ENCODE assay signal across 19 cellular contexts in the genomic region with DNA sequence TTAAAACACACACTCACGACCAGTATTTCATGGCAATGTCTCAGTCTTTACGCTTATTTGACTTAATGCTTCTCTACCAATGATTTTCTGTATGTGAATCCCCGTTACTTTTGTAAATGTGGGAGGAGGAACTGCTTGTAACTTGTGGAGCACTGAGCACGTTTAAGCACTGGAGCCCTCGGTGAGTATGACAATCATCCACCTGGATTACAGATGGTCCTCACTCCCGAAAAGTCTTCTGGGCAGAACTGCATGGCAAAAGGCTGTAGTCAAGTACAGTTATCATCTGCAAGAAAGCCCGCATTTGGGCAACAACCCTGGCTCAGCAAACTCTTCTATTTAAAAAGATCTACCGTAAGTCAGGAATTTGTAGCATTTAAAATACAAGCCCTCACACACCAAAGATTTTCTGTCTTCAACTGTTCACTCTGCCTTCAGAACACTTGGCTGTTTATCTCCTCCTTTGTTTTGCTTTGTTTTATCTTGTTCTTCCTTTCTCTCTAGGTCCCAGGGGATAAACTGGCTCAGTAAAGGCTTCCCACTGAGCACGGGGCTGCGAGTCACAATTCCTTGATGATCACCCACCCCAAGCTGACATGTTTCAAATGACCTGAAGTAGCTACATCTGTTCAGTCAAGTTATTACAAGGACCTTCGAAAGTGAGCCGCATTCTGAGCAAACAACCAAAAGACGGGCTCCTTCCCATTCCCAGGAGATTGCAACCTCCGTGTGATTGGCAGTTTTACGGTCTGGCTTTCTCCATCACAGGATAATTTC.
A peak's percentile ranks its signal among the peaks of the same experiment; 100 is the strongest.
DNase-seq lines count a peak whose midpoint lies in the region; TF ChIP-seq lines count a peak whose summit lies in the region.
"Had no signal": no experiment of that assay in that cellular context is flagged by ENCODE, and none has a peak within 500 bp of the region (broad histone marks: within the 10 kb centered on the region; RNA-seq: fewer than 3 reads in every experiment).

No MANE protein-coding gene starts in this region.

- no peaks in the 10 kb centered on the region for H3K9me3 ChIP-seq in BLaER1 treated with 17β-estradiol and CSF1 and Interleukin-3, amounts not matched to agents 10 nM and 100 nM (replicated peaks in 1 of 11)
- H3K9me3 ChIP-seq in HUES6 (ENCODE audit: control insufficient read depth, insufficient read depth, low read depth, low read length) (no peaks in the 10 kb centered on the region), vagina (no peaks in the 10 kb centered on the region), SK-N-SH (no peaks in the 10 kb centered on the region)
- H3K9me3 ChIP-seq: A549, prostate gland, stomach, upper lobe of right lung had no signal

- H3K9me2 ChIP-seq in SK-N-SH: no peaks in the 10 kb centered on the region

- H3K27me3 ChIP-seq in BLaER1 treated with 17β-estradiol and CSF1 and Interleukin-3, amounts not matched to agents 10 nM and 100 nM: no peaks in the 10 kb centered on the region
- H3K27me3 ChIP-seq in HUES6 (ENCODE audit: control insufficient read depth, insufficient read depth, low read length) (no peaks in the 10 kb centered on the region), vagina (no peaks in the 10 kb centered on the region), SK-N-SH (ENCODE audit: insufficient read depth) (no peaks in the 10 kb centered on the region)
- H3K27me3 ChIP-seq: stomach, upper lobe of right lung had no signal

- no peak for TF ChIP-seq POLR2A in vagina (IDR thresholded peaks at IDR 0.05)

- H3F3A ChIP-seq in SK-N-SH (replicated peaks; ENCODE audit: insufficient read depth): no peaks in the 10 kb centered on the region

- H3K27ac ChIP-seq in BLaER1 treated with 17β-estradiol and CSF1 and Interleukin-3, amounts not matched to agents 10 nM and 100 nM: no peak overlapping the region
- H3K27ac ChIP-seq in HUES6 (ENCODE audit: low read depth, low read length) (no peak overlapping the region), coronary artery (no peak overlapping the region), vagina (no peak overlapping the region), SK-N-SH (ENCODE audit: low read depth in 2 of 2, low read length in 1 of 2) (no peak overlapping the region)
- H3K27ac ChIP-seq: A549, C4-2B, prostate gland, skin epidermis, stomach, upper lobe of right lung had no signal

- CTCF ChIA-PET in SK-N-SH (lab: Yijun Ruan, JAX): no interaction called here

- in situ Hi-C loops in SK-MEL-5 (cut with HindIII; ENCODE audit: low pct_unique_long_range_greater_than_20kb, low sequenced_read_pairs): no loop called here

- no peak overlapping the region for H3K9ac ChIP-seq in BLaER1 treated with 17β-estradiol and CSF1 and Interleukin-3, amounts not matched to agents 10 nM and 100 nM
- H3K9ac ChIP-seq in HUES6 (ENCODE audit: low read length) (no peak overlapping the region), SK-N-SH (no peak overlapping the region)

- no peak overlapping the region for H2AFZ ChIP-seq in SK-N-SH (ENCODE audit: low read depth)

- H3K4me3 ChIP-seq in BLaER1 treated with 17β-estradiol and CSF1 and Interleukin-3, amounts not matched to agents 10 nM and 100 nM: no peak overlapping the region
- H3K4me3 ChIP-seq in HUES6 (ENCODE audit: low read depth, low read length) (peak overlapping the region; percentile 29; the same call in 1 of the 2 replicates), coronary artery (no peak overlapping the region), vagina (no peak overlapping the region), SK-N-SH (ENCODE audit: low read depth in 2 of 2, low read length in 1 of 2) (no peak overlapping the region)
- H3K4me3 ChIP-seq: A549, prostate gland, skin epidermis, stomach, upper lobe of right lung had no signal

- TF ChIP-seq CTCF in coronary artery (IDR thresholded peaks at IDR 0.05) (no peak), vagina (IDR thresholded peaks at IDR 0.05) (no peak), SK-N-SH (IDR thresholded peaks at IDR 0.05) (no peak)

- no peaks in the 10 kb centered on the region for H4K20me1 ChIP-seq in BLaER1 treated with 17β-estradiol and CSF1 and Interleukin-3, amounts not matched to agents 10 nM and 100 nM
- H4K20me1 ChIP-seq in SK-N-SH (ENCODE audit: insufficient read depth): no peaks in the 10 kb centered on the region

- no peak for TF ChIP-seq EP300 in SK-N-SH (IDR thresholded peaks at IDR 0.05; ENCODE audit: borderline replicate concordance in 1 of 2, low read depth in 1 of 2, low read length in 1 of 2)

- H3K4me1 ChIP-seq in BLaER1 treated with 17β-estradiol and CSF1 and Interleukin-3, amounts not matched to agents 10 nM and 100 nM: peaks cover 0 to 11% (median 8%) of the 10 kb centered on the region in 10 experiments; a peak in 13 of 20 replicates
- H3K4me1 ChIP-seq in HUES6 (ENCODE audit: control insufficient read depth, insufficient read depth, low read length): peaks cover 32% of the 10 kb centered on the region
- peaks cover 4% of the 10 kb centered on the region for H3K4me1 ChIP-seq in vagina
- no peaks in the 10 kb centered on the region; a peak in 1 of 4 replicates for H3K4me1 ChIP-seq in SK-N-SH (ENCODE audit: control insufficient read depth in 1 of 2, insufficient read depth in 2 of 2, low read depth in 1 of 2, low read length in 1 of 2)
- H3K4me1 ChIP-seq: A549, prostate gland, upper lobe of right lung had no signal

- DNase-seq in SK-MEL-5 (ENCODE audit: low read depth, low spot score) (peak; percentile 8), left kidney (ENCODE audit: low read depth, low spot score) (peak; percentile 83), coronary artery (ENCODE audit: low spot score) (no peak), vagina (ENCODE audit: extremely low spot score in 2 of 2) (no peak), SK-N-SH (no peak)
- no peak for DNase-seq in activated naive CD4-positive, alpha-beta T cell treated with Interleukin-2 at 50 U/mL for 16 hours
- DNase-seq: activated CD4-positive, alpha-beta T cell treated with anti-CD3 and anti-CD28 coated beads for 48 hours; activated naive CD8-positive, alpha-beta T cell treated with anti-CD3 and anti-CD28 coated beads, Interleukin-2, amount 50 U/mL, for 24 hours; naive thymus-derived CD8-positive, alpha-beta T cell; NCI-H226; stimulated activated CD4-positive, alpha-beta T cell treated with anti-CD3 and anti-CD28 coated beads, Interleukin-4, amount 100 ng/mL, for 1 hour; stomach; upper lobe of right lung had no signal

- no peaks in the 10 kb centered on the region for H3K79me2 ChIP-seq in SK-N-SH (ENCODE audit: insufficient read depth)

- no peaks in the 10 kb centered on the region for H3K36me3 ChIP-seq in BLaER1 treated with 17β-estradiol and CSF1 and Interleukin-3, amounts not matched to agents 10 nM and 100 nM
- H3K36me3 ChIP-seq in HUES6 (ENCODE audit: control insufficient read depth, insufficient read depth, low read length): no peaks in the 10 kb centered on the region
- no peaks in the 10 kb centered on the region for H3K36me3 ChIP-seq in vagina
- no peaks in the 10 kb centered on the region for H3K36me3 ChIP-seq in SK-N-SH (replicated peaks in 1 of 2; ENCODE audit: control insufficient read depth in 1 of 2, insufficient read depth in 2 of 2, low read length in 1 of 2)
- H3K36me3 ChIP-seq: prostate gland, stomach, upper lobe of right lung had no signal

- intact Hi-C loops in vagina (cut with DNase I): no loop called here

- peak overlapping the region in 8 of 11 experiments; percentile 36 to 72 (median 58); a peak in 15 of 22 replicates for H3K4me2 ChIP-seq in BLaER1 treated with 17β-estradiol and CSF1 and Interleukin-3, amounts not matched to agents 10 nM and 100 nM
- no peak overlapping the region for H3K4me2 ChIP-seq in SK-N-SH
- H3K4me2 ChIP-seq: A549 had no signal

- no peak for TF ChIP-seq RAD21 in SK-N-SH (IDR thresholded peaks at IDR 0.05; ENCODE audit: low read length)

- WGBS in SK-N-SH (ENCODE audit: low lambda C conversion rate): 11% methylated on average over 15 of the region's 15 CpGs

- POLR2A ChIA-PET in SK-N-SH (lab: Yijun Ruan, JAX): no interaction called here

TF ChIP-seq in SK-N-SH, 30 proteins besides CTCF, POLR2A, EP300 and RAD21:
- no peak for TF ChIP-seq RFX5 (IDR thresholded peaks at IDR 0.05; ENCODE audit: low read length)
- no peak for TF ChIP-seq EZH2phosphoT487 (IDR thresholded peaks at IDR 0.05; ENCODE audit: borderline replicate concordance, low read depth)
- TF ChIP-seq MXI1 (IDR thresholded peaks at IDR 0.05; ENCODE audit: low read depth, low read length): no peak
TF ChIP-seq in SK-N-SH: peak in this region for 0.

Comparison
In these comparisons a context has a peak if more than half of its experiments do, and no peak if none do; other contexts are left out.
1. DNase-seq: peak in SK-MEL-5 (single experiment) and left kidney (single experiment); none in coronary artery (single experiment), vagina (0 of 2), activated naive CD4-positive, alpha-beta T cell treated with Interleukin-2 at 50 U/mL for 16 hours (single experiment) and SK-N-SH (single experiment).